8 cellular contexts compared by ENCODE assay signal in genomic region chr5:36879274-36880033, GRCh38. TPM values are rescaled to one million over a fixed set of nuclear protein-coding genes. Genes with fewer than 3 reads are reported as not detected.
DNase-seq lines count a peak whose midpoint lies in the region; ATAC-seq and TF ChIP-seq lines count a peak whose summit lies in the region.

No MANE protein-coding gene starts in this region.

- peaks cover 46% of the 10 kb centered on the region for H3K4me1 Mint-ChIP-seq in nephron progenitor cell

- peak overlapping the region; percentile 74 for H3K4me2 ChIP-seq in BLaER1
- H3K4me2 ChIP-seq in Loucy (ENCODE audit: low read depth, low read length, poor library complexity, severe bottlenecking), result peak overlapping the region; percentile 87

- TF ChIP-seq CTCF in Loucy (conservative IDR thresholded peaks at IDR 0.05; ENCODE audit: low read length) (no peak), dorsolateral prefrontal cortex (IDR thresholded peaks at IDR 0.05 in 54 of 56, conservative IDR thresholded peaks at IDR 0.05 in 2 of 56; ENCODE audit: low read depth in 1 of 56, partially characterized antibody in 56 of 56) (no peak), nephron progenitor cell (IDR thresholded peaks at IDR 0.05) (no peak)

- H3K9me3 Mint-ChIP-seq in nephron progenitor cell, result no peaks in the 10 kb centered on the region

- no peak for DNase-seq in dorsolateral prefrontal cortex
- DNase-seq in nephron progenitor cell, result no peak
- no peak for DNase-seq in NCI-H128 (lab: John Stamatoyannopoulos, UW; ENCODE audit: unreplicated experiment)
- DNase-seq in DMS153 (lab: John Stamatoyannopoulos, UW), result no peak
- DNase-seq in SIG-M5 (lab: John Stamatoyannopoulos, UW), result no peak

- H3K4me3 Mint-ChIP-seq in nephron progenitor cell, result peak overlapping the region; percentile 92

- peaks cover 5% of the 10 kb centered on the region for H3K36me3 Mint-ChIP-seq in nephron progenitor cell (ENCODE audit: low read depth)

- H3K27me3 Mint-ChIP-seq in nephron progenitor cell (ENCODE audit: low read depth, poor library complexity), result no peaks in the 10 kb centered on the region

- H2AFZ ChIP-seq in Loucy (ENCODE audit: low read length), result no peak overlapping the region

- no peak overlapping the region for H3K27ac ChIP-seq in BLaER1
- H3K27ac ChIP-seq in dorsolateral prefrontal cortex, result peak overlapping the region in 26 of 59 donors; percentile 4 to 100 (median 98)

- H3K36me3 ChIP-seq in BLaER1 (no peaks in the 10 kb centered on the region; the same call in 1 of the 2 replicates), Loucy (ENCODE audit: insufficient read depth, low read length) (no peaks in the 10 kb centered on the region)

- H3F3A ChIP-seq in Loucy (ENCODE audit: low read depth), result no peaks in the 10 kb centered on the region; the same call in 1 of the 2 replicates

- H3K9me2 ChIP-seq in Loucy (replicated peaks; ENCODE audit: low read depth, low read length), result no peaks in the 10 kb centered on the region

- H3K27ac Mint-ChIP-seq in nephron progenitor cell, result peak overlapping the region; percentile 57

- intact Hi-C loops in dorsolateral prefrontal cortex (cut with DNase I), result loop anchor here (5.0 to 10.0 kb wide), 6 partner anchors 125 to 1678 kb away; partner anchors contain the start of genes NADK2 (in 2 of the 2), LIFR (in 1 of the 2), NUP155 (in 1 of the 2) and WDR70 (in 1 of the 2)

- no peaks in the 10 kb centered on the region for H3K9me3 ChIP-seq in BLaER1
- no peaks in the 10 kb centered on the region for H3K9me3 ChIP-seq in Loucy (ENCODE audit: insufficient read depth, low read depth, low read length)

- H3K27me3 ChIP-seq in BLaER1 (no peaks in the 10 kb centered on the region), Loucy (ENCODE audit: insufficient read depth, low read length, poor library complexity, severe bottlenecking) (no peaks in the 10 kb centered on the region), dorsolateral prefrontal cortex (no peaks in the 10 kb centered on the region)

- H3K4me3 ChIP-seq in BLaER1 (peak overlapping the region; percentile 91), Loucy (ENCODE audit: low read length, poor library complexity, severe bottlenecking) (peak overlapping the region; percentile 93), dorsolateral prefrontal cortex (peak overlapping the region in 58 of 59 donors; percentile 56 to 98 (median 88))

- H4K20me1 ChIP-seq in BLaER1 (peaks cover 87% of the 10 kb centered on the region), Loucy (ENCODE audit: insufficient read depth, low read length, poor library complexity, severe bottlenecking) (peaks cover 85% of the 10 kb centered on the region)

- no peak for ATAC-seq in GM19452 (IDR thresholded peaks at IDR 0.05; ENCODE audit: unreplicated experiment)

- peaks cover 97% of the 10 kb centered on the region for H3K79me2 ChIP-seq in Loucy (ENCODE audit: insufficient read depth, low read length)

- H3K9ac ChIP-seq in BLaER1 (peak overlapping the region; percentile 98; the same call in 1 of the 2 replicates), Loucy (ENCODE audit: low read depth, low read length, poor library complexity, severe bottlenecking) (peak overlapping the region; percentile 99)

- peaks cover 25% of the 10 kb centered on the region for H3K4me1 ChIP-seq in BLaER1
- H3K4me1 ChIP-seq in Loucy (ENCODE audit: insufficient read depth, low read length, poor library complexity, severe bottlenecking), result peaks cover 50% of the 10 kb centered on the region

RNA-seq across cellular contexts. Expression of gene NIPBL, which starts 2.9 kb away (rescaled TPM):
- 100 to 1,000 TPM in 1 of 120 experiments, 10 to 100 TPM in 119; 62.5 to 102 (median 79.5) TPM for total RNA-seq in dorsolateral prefrontal cortex
